Comparison of ENCODE assay signal across 11 cellular contexts in genomic region chr13:25181597-25181996, GRCh38. TPM values are rescaled to one million over a fixed set of nuclear protein-coding genes. Genes with fewer than 3 reads are reported as not detected.
A peak's percentile ranks its signal among the peaks of the same experiment; 100 is the strongest.
DNase-seq lines count a peak whose midpoint lies in the region; ATAC-seq and TF ChIP-seq lines count a peak whose summit lies in the region.
"Had no signal": no experiment of that assay in that cellular context is flagged by ENCODE, and none has a peak within 500 bp of the region (broad histone marks: within the 10 kb centered on the region; RNA-seq: fewer than 3 reads in every experiment).

No MANE protein-coding gene starts in this region.

- ATAC-seq in GM18909 (IDR thresholded peaks at IDR 0.05; ENCODE audit: poor library complexity, unreplicated experiment), result peak; percentile 30
- ATAC-seq in GM23338, result no peak
- ATAC-seq in HG03378 (IDR thresholded peaks at IDR 0.05; ENCODE audit: unreplicated experiment), result peak; percentile 24
- ATAC-seq in stimulated activated memory B cell treated with anti-CD40 and anti-IgM and Interleukin-4, amounts not matched to agents 10 μg/mL and 1 μg/mL and 100 μg/mL, for 72 hours, result peak; percentile 25
- ATAC-seq: naive thymus-derived CD4-positive, alpha-beta T cell; SK-N-SH treated with all-trans-retinoic acid at 6 μM for 48 hours; stimulated activated naive CD8-positive, alpha-beta T cell treated with anti-CD3 and anti-CD28 coated beads, Interleukin-15, amount 100 ng/mL, for 72 hours had no signal

- peaks cover 15% of the 10 kb centered on the region for H3K4me1 Mint-ChIP-seq in GM23338
- H3K4me1 Mint-ChIP-seq in stimulated activated memory B cell treated with anti-CD40 and anti-IgM and Interleukin-4, amounts not matched to agents 10 μg/mL and 1 μg/mL and 100 μg/mL, for 72 hours, result peaks cover 32% of the 10 kb centered on the region
- H3K4me1 Mint-ChIP-seq: naive thymus-derived CD4-positive, alpha-beta T cell had no signal

- no peaks in the 10 kb centered on the region for H3K36me3 Mint-ChIP-seq in GM23338 (ENCODE audit: low read depth)
- no peaks in the 10 kb centered on the region for H3K36me3 Mint-ChIP-seq in stimulated activated memory B cell treated with anti-CD40 and anti-IgM and Interleukin-4, amounts not matched to agents 10 μg/mL and 1 μg/mL and 100 μg/mL, for 72 hours

- H3K9me3 Mint-ChIP-seq in GM23338, result no peaks in the 10 kb centered on the region
- H3K9me3 Mint-ChIP-seq in stimulated activated memory B cell treated with anti-CD40 and anti-IgM and Interleukin-4, amounts not matched to agents 10 μg/mL and 1 μg/mL and 100 μg/mL, for 72 hours, result peaks cover 9% of the 10 kb centered on the region

- peaks cover 9% of the 10 kb centered on the region; the same call in 1 of the 2 replicates for H3K9me2 ChIP-seq in GM23338 (ENCODE audit: insufficient read depth)

- no peaks in the 10 kb centered on the region for H4K20me1 ChIP-seq in GM23338 (replicated peaks; ENCODE audit: insufficient read depth)

- no peak overlapping the region for H3K27ac Mint-ChIP-seq in GM23338
- H3K27ac Mint-ChIP-seq in stimulated activated memory B cell treated with anti-CD40 and anti-IgM and Interleukin-4, amounts not matched to agents 10 μg/mL and 1 μg/mL and 100 μg/mL, for 72 hours, result peak overlapping the region; percentile 68
- H3K27ac Mint-ChIP-seq: naive thymus-derived CD4-positive, alpha-beta T cell; stimulated activated naive CD8-positive, alpha-beta T cell treated with anti-CD3 and anti-CD28 coated beads, Interleukin-15, amount 100 ng/mL, for 72 hours had no signal

- peaks cover 2% of the 10 kb centered on the region for H3K27me3 Mint-ChIP-seq in GM23338 (ENCODE audit: insufficient read depth, low read depth, poor library complexity)
- peaks cover 41% of the 10 kb centered on the region for H3K27me3 Mint-ChIP-seq in stimulated activated memory B cell treated with anti-CD40 and anti-IgM and Interleukin-4, amounts not matched to agents 10 μg/mL and 1 μg/mL and 100 μg/mL, for 72 hours

- TF ChIP-seq CTCF in GM23338 (conservative IDR thresholded peaks at IDR 0.05; ENCODE audit: low read depth in 2 of 2), result no peak

- H3K27me3 ChIP-seq in GM23338 (ENCODE audit: insufficient read depth), result no peaks in the 10 kb centered on the region

- H3K4me3 ChIP-seq in GM23338, result no peak overlapping the region

- no peak overlapping the region for H3K4me3 Mint-ChIP-seq in GM23338
- peak overlapping the region; percentile 21 for H3K4me3 Mint-ChIP-seq in stimulated activated memory B cell treated with anti-CD40 and anti-IgM and Interleukin-4, amounts not matched to agents 10 μg/mL and 1 μg/mL and 100 μg/mL, for 72 hours
- H3K4me3 Mint-ChIP-seq: naive thymus-derived CD4-positive, alpha-beta T cell; stimulated activated naive CD8-positive, alpha-beta T cell treated with anti-CD3 and anti-CD28 coated beads, Interleukin-15, amount 100 ng/mL, for 72 hours had no signal

- peaks cover 8% of the 10 kb centered on the region; the same call in 1 of the 2 replicates for H3K4me1 ChIP-seq in GM23338 (ENCODE audit: insufficient read depth)

- no peaks in the 10 kb centered on the region for H3K79me2 ChIP-seq in GM23338 (replicated peaks; ENCODE audit: insufficient read depth)

- peak overlapping the region; percentile 91 for H2AFZ ChIP-seq in GM23338

- no peaks in the 10 kb centered on the region for H3F3A ChIP-seq in GM23338 (replicated peaks; ENCODE audit: low read depth)

- H3K4me2 ChIP-seq in GM23338, result no peak overlapping the region

- DNase-seq in GM23338 (ENCODE audit: low spot score) (no peak), HuH-7 (ENCODE audit: low spot score) (no peak), NK-92 (lab: John Stamatoyannopoulos, UW; ENCODE audit: unreplicated experiment) (no peak), HCEC 1CT (no peak)
- DNase-seq: naive thymus-derived CD4-positive, alpha-beta T cell; stimulated activated naive CD8-positive, alpha-beta T cell treated with anti-CD3 and anti-CD28 coated beads, Interleukin-15, amount 100 ng/mL, for 72 hours had no signal

- no peaks in the 10 kb centered on the region for H3K36me3 ChIP-seq in GM23338 (ENCODE audit: insufficient read depth)

- H3K27ac ChIP-seq in GM23338 (ENCODE audit: low read depth), result no peak overlapping the region

TF ChIP-seq in GM23338, 12 proteins besides CTCF, POLR2A, EP300 and RAD21:
- TF ChIP-seq JUNB (IDR thresholded peaks at IDR 0.05; ENCODE audit: unreplicated experiment) (no peak), STAT1 (IDR thresholded peaks at IDR 0.05; ENCODE audit: unreplicated experiment) (no peak), REST (IDR thresholded peaks at IDR 0.05; ENCODE audit: unreplicated experiment) (no peak), EZH2phosphoT487 (IDR thresholded peaks at IDR 0.05; ENCODE audit: unreplicated experiment) (no peak), ZNF114 (CRISPR knock-in tag; IDR thresholded peaks at IDR 0.05) (no peak), EZH2 (IDR thresholded peaks at IDR 0.05; ENCODE audit: low read depth, unreplicated experiment) (no peak), NANOG (IDR thresholded peaks at IDR 0.05; ENCODE audit: borderline replicate concordance) (no peak), POLR2AphosphoS5 (IDR thresholded peaks at IDR 0.05; ENCODE audit: low read depth) (no peak), ETS1 (IDR thresholded peaks at IDR 0.05) (no peak), CREB1 (CRISPR knock-in tag; IDR thresholded peaks at IDR 0.05; ENCODE audit: low read depth) (no peak)

RNA-seq across cellular contexts. Expression of gene AMER2, which starts 9.5 kb away (rescaled TPM):
- 0.62 and 0.76 TPM in 2 replicates for total RNA-seq in GM23338 (2014; rRNA removed; shearing (Covaris generic))
- polyA plus RNA-seq in GM23338 (2016; fragmentation: Nextera tagmentation; extraction: Ambion mirVana), result 0.23 and 0.31 TPM in 2 replicates
- total RNA-seq: naive thymus-derived CD4-positive, alpha-beta T cell; NCI-H460 had no signal
